ENCODE assay signal across 11 cellular contexts in genomic region chr5:67095346-67095871, GRCh38.
DNase-seq lines count a peak whose midpoint lies in the region; ATAC-seq and TF ChIP-seq lines count a peak whose summit lies in the region.
"Had no signal": no experiment of that assay in that cellular context is flagged by ENCODE, and none has a peak within 500 bp of the region (broad histone marks: within the 10 kb centered on the region; RNA-seq: fewer than 3 reads in every experiment).

No MANE protein-coding gene starts in this region.

- no TSS peak for BruUV-seq in A673 (replicated peaks; lab: Mats Ljungman, UMichigan)

- peaks cover 21% of the 10 kb centered on the region for H3K4me1 ChIP-seq in body of pancreas
- peaks cover 0 to 44% of the 10 kb centered on the region in 2 donors for H3K4me1 ChIP-seq in right atrium auricular region
- no peaks in the 10 kb centered on the region for H3K4me1 ChIP-seq in prostate gland (replicated peaks)
- peaks cover 4% of the 10 kb centered on the region for H3K4me1 ChIP-seq in A673 (ENCODE audit: insufficient read depth, low read length, poor library complexity, severe bottlenecking)

- 41 to 57% methylated on average over 6 of the region's 6 CpGs for WGBS in body of pancreas, 2 donors
- WGBS in prostate gland: 9% methylated on average over 6 of the region's 6 CpGs

- intact Hi-C loops in body of pancreas (cut with DNase I) (no loop called here), prostate gland (cut with DNase I) (no loop called here), A673 (cut with micrococcal nuclease; ENCODE audit: unreplicated experiment) (no loop called here)

- H3K27me3 ChIP-seq in body of pancreas (no peaks in the 10 kb centered on the region), right atrium auricular region (no peaks in the 10 kb centered on the region), prostate gland (replicated peaks; ENCODE audit: insufficient read depth) (no peaks in the 10 kb centered on the region), A673 (replicated peaks; ENCODE audit: insufficient read depth, low read depth, low read length, poor library complexity) (no peaks in the 10 kb centered on the region)

- DNase-seq in DMS53 treated with DMSO at 0.1 percent for 48 hours (lab: John Stamatoyannopoulos, UW; ENCODE audit: unreplicated experiment): peak; percentile 43
- DNase-seq in body of pancreas: peak in 3 of 4 donors; percentile 52 to 64 (median 53)
- DNase-seq in right atrium auricular region (ENCODE audit: low spot score): peak; percentile 92
- peak; percentile 61 for DNase-seq in prostate gland (ENCODE audit: low spot score)
- DNase-seq in A673 (ENCODE audit: low spot score): no peak
- no peak for DNase-seq in NK-92 (lab: John Stamatoyannopoulos, UW; ENCODE audit: unreplicated experiment)
- DNase-seq in KG1 (lab: John Stamatoyannopoulos, UW): no peak
- DNase-seq: activated CD4-positive, alpha-beta memory T cell treated with anti-CD3 and anti-CD28 coated beads for 36 hours; COR-L47 had no signal

- H3K27ac ChIP-seq in body of pancreas (peak overlapping the region in 3 of 4 donors; percentile 29 to 63 (median 53)), right atrium auricular region (peak overlapping the region; percentile 70 to 85), prostate gland (peak overlapping the region; percentile 12 to 34), A673 (ENCODE audit: low read depth, low read length, poor library complexity, severe bottlenecking) (no peak overlapping the region)

- no peaks in the 10 kb centered on the region for H3K9me3 ChIP-seq in body of pancreas
- no peaks in the 10 kb centered on the region for H3K9me3 ChIP-seq in right atrium auricular region
- H3K9me3 ChIP-seq in prostate gland: no peaks in the 10 kb centered on the region
- no peaks in the 10 kb centered on the region for H3K9me3 ChIP-seq in A673 (ENCODE audit: low read depth, low read length, poor library complexity, severe bottlenecking)

- TF ChIP-seq POLR2A in body of pancreas (IDR thresholded peaks at IDR 0.05) (no peak), prostate gland (IDR thresholded peaks at IDR 0.05) (no peak)

- H3K4me3 ChIP-seq in body of pancreas: no peak overlapping the region
- H3K4me3 ChIP-seq in right atrium auricular region: peak overlapping the region in 1 of 2 donors; percentile 18
- H3K4me3 ChIP-seq in prostate gland: no peak overlapping the region
- no peak overlapping the region for H3K4me3 ChIP-seq in A673 (ENCODE audit: low read depth, low read length, poor library complexity, severe bottlenecking)

- ATAC-seq in body of pancreas (peak; percentile 70), GM18868 (IDR thresholded peaks at IDR 0.05; ENCODE audit: unreplicated experiment) (no peak)
- ATAC-seq: stimulated activated memory B cell treated with anti-CD40 and anti-IgM and Interleukin-4, amounts not matched to agents 10 μg/mL and 1 μg/mL and 100 μg/mL, for 72 hours had no signal

- POLR2A ChIA-PET in A673 (lab: Charles Lee; ENCODE audit: low non-redundant PET): no interaction called here

- TF ChIP-seq CTCF in body of pancreas (IDR thresholded peaks at IDR 0.05) (no peak), right atrium auricular region (IDR thresholded peaks at IDR 0.05) (no peak), prostate gland (IDR thresholded peaks at IDR 0.05) (no peak), A673 (conservative IDR thresholded peaks at IDR 0.05; ENCODE audit: low read depth, low read length) (no peak)

- CTCF ChIA-PET in A673 (lab: Charles Lee): no interaction called here

- H3K36me3 ChIP-seq in body of pancreas (replicated peaks in 1 of 2; ENCODE audit: insufficient read depth in 1 of 2, low read depth in 2 of 2) (peaks cover 0 to 3% of the 10 kb centered on the region in 2 donors), right atrium auricular region (peaks cover 8% of the 10 kb centered on the region), prostate gland (no peaks in the 10 kb centered on the region), A673 (ENCODE audit: insufficient read depth, low read length, poor library complexity, severe bottlenecking) (no peaks in the 10 kb centered on the region)

Comparison
In these comparisons a context has a peak if more than half of its experiments do, and no peak if none do; other contexts are left out.
1. DNase-seq: peak in DMS53 treated with DMSO at 0.1 percent for 48 hours (single experiment), body of pancreas (3 of 4), right atrium auricular region (single experiment) and prostate gland (single experiment); none in A673 (single experiment), NK-92 (single experiment) and KG1 (single experiment).